16 cellular contexts compared by ENCODE assay signal in the genomic region with DNA sequence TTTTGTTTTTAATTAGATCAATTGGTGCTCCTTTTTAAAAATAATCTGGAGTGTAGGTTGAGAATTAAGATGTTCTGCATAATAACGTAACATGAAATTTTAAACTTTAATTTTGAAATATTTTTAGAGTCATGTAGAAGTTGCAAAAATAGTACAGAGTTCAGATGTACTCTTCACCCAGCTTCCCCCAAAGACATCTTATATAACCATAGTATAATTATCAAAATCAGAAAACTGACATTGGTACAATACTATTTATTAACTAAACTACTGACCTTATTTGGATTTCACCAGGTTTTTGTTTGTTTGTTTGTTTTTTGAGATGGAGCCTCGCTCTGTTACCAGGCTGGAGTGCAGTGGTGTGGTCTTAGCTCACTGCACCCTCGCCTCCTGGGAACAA.
DNase-seq lines count a peak whose midpoint lies in the region; ATAC-seq and TF ChIP-seq lines count a peak whose summit lies in the region.
"Had no signal": no experiment of that assay in that cellular context is flagged by ENCODE, and none has a peak within 500 bp of the region (broad histone marks: within the 10 kb centered on the region; RNA-seq: fewer than 3 reads in every experiment).

No MANE protein-coding gene starts in this region.

- H3K36me3 ChIP-seq in DOHH2 (ENCODE audit: control insufficient read depth, low read length) (peaks cover 18% of the 10 kb centered on the region), Karpas-422 (ENCODE audit: insufficient read depth, low read length) (no peaks in the 10 kb centered on the region)
- H3K36me3 ChIP-seq: BLaER1 treated with 17β-estradiol and CSF1 and Interleukin-3, amounts not matched to agents 10 nM and 100 nM had no signal

- no peak for DNase-seq in Karpas-422
- DNase-seq in activated CD4-positive, alpha-beta T cell treated with anti-CD3 and anti-CD28 coated beads, Interleukin-2, amount 10 ng/mL, durations not matched to agents 7 days and 5 days, result no peak
- DNase-seq in NCI-H2029 treated with DMSO at 0.1 percent for 48 hours (lab: John Stamatoyannopoulos, UW), result no peak
- DNase-seq: 8988T; AML-193; Caco-2; Calu3; CD4-positive, alpha-beta T cell; CD8-positive, alpha-beta T cell; DND-41; GF-D8 had no signal

- peaks cover 87% of the 10 kb centered on the region for H3K79me2 ChIP-seq in DOHH2 (ENCODE audit: control insufficient read depth, low read length)
- H3K79me2 ChIP-seq in Karpas-422 (ENCODE audit: low read length), result no peaks in the 10 kb centered on the region

- peak overlapping the region; percentile 99 for H3K27ac ChIP-seq in DOHH2 (ENCODE audit: low read depth, low read length)
- H3K27ac ChIP-seq in Karpas-422 (ENCODE audit: low read length), result no peak overlapping the region
- H3K27ac ChIP-seq: BLaER1 treated with 17β-estradiol and CSF1 and Interleukin-3, amounts not matched to agents 10 nM and 100 nM; C4-2B had no signal

- H3K9ac ChIP-seq in Karpas-422 (ENCODE audit: low read length), result no peak overlapping the region
- H3K9ac ChIP-seq: BLaER1 treated with 17β-estradiol and CSF1 and Interleukin-3, amounts not matched to agents 10 nM and 100 nM had no signal

- H3K27me3 Mint-ChIP-seq in activated CD4-positive, alpha-beta T cell treated with anti-CD3 and anti-CD28 coated beads, Interleukin-2, amount 10 ng/mL, durations not matched to agents 7 days and 5 days, result peaks cover 28% of the 10 kb centered on the region

- POLR2A ChIA-PET in activated CD4-positive, alpha-beta T cell treated with anti-CD3 and anti-CD28 coated beads, Interleukin-2, amount 10 ng/mL, durations not matched to agents 7 days and 5 days (lab: Charles Lee), result no interaction called here

- H3K9me3 ChIP-seq in DOHH2 (ENCODE audit: control insufficient read depth, insufficient read depth, low read length), result no peaks in the 10 kb centered on the region
- no peaks in the 10 kb centered on the region for H3K9me3 ChIP-seq in Karpas-422 (ENCODE audit: low read length)

- H3K36me3 Mint-ChIP-seq in activated CD4-positive, alpha-beta T cell treated with anti-CD3 and anti-CD28 coated beads, Interleukin-2, amount 10 ng/mL, durations not matched to agents 7 days and 5 days (ENCODE audit: low read depth), result no peaks in the 10 kb centered on the region
- H3K36me3 Mint-ChIP-seq: CD8-positive, alpha-beta T cell had no signal

- no peaks in the 10 kb centered on the region for H3K4me1 Mint-ChIP-seq in activated CD4-positive, alpha-beta T cell treated with anti-CD3 and anti-CD28 coated beads, Interleukin-2, amount 10 ng/mL, durations not matched to agents 7 days and 5 days

- H3K9me2 ChIP-seq in DOHH2 (replicated peaks; ENCODE audit: control insufficient read depth, low read length) (no peaks in the 10 kb centered on the region), Karpas-422 (replicated peaks; ENCODE audit: insufficient read depth, low read length) (no peaks in the 10 kb centered on the region)

- CTCF ChIA-PET in activated CD4-positive, alpha-beta T cell treated with anti-CD3 and anti-CD28 coated beads, Interleukin-2, amount 10 ng/mL, durations not matched to agents 7 days and 5 days (lab: Charles Lee), result no interaction called here

- H3K27me3 ChIP-seq in DOHH2 (ENCODE audit: control insufficient read depth, low read length) (no peaks in the 10 kb centered on the region), Karpas-422 (ENCODE audit: low read length) (no peaks in the 10 kb centered on the region)
- H3K27me3 ChIP-seq: BLaER1 treated with 17β-estradiol and CSF1 and Interleukin-3, amounts not matched to agents 10 nM and 100 nM had no signal

- H3K4me3 Mint-ChIP-seq in activated CD4-positive, alpha-beta T cell treated with anti-CD3 and anti-CD28 coated beads, Interleukin-2, amount 10 ng/mL, durations not matched to agents 7 days and 5 days, result no peak overlapping the region
- H3K4me3 Mint-ChIP-seq: B cell; CD4-positive, alpha-beta T cell; CD8-positive, alpha-beta T cell had no signal

- ATAC-seq in HG02798 (IDR thresholded peaks at IDR 0.05; ENCODE audit: poor library complexity, unreplicated experiment), result no peak
- ATAC-seq: CD8-positive, alpha-beta T cell had no signal

- H3K27ac Mint-ChIP-seq in activated CD4-positive, alpha-beta T cell treated with anti-CD3 and anti-CD28 coated beads, Interleukin-2, amount 10 ng/mL, durations not matched to agents 7 days and 5 days, result no peak overlapping the region
- H3K27ac Mint-ChIP-seq: B cell; CD4-positive, alpha-beta T cell; CD8-positive, alpha-beta T cell had no signal

- H4K20me1 ChIP-seq in DOHH2 (ENCODE audit: control insufficient read depth, insufficient read depth, low read depth, low read length) (no peaks in the 10 kb centered on the region), Karpas-422 (ENCODE audit: insufficient read depth, low read depth, low read length) (no peaks in the 10 kb centered on the region)
- H4K20me1 ChIP-seq: BLaER1 treated with 17β-estradiol and CSF1 and Interleukin-3, amounts not matched to agents 10 nM and 100 nM had no signal

- peaks cover 30% of the 10 kb centered on the region for H3F3A ChIP-seq in DOHH2 (ENCODE audit: control insufficient read depth, insufficient read depth)

- H3K4me1 ChIP-seq in DOHH2 (ENCODE audit: control insufficient read depth, low read length) (peaks cover 80% of the 10 kb centered on the region), Karpas-422 (ENCODE audit: low read length) (peaks cover 20% of the 10 kb centered on the region)
- H3K4me1 ChIP-seq: BLaER1 treated with 17β-estradiol and CSF1 and Interleukin-3, amounts not matched to agents 10 nM and 100 nM had no signal

- H2AFZ ChIP-seq in Karpas-422 (ENCODE audit: low read length), result no peak overlapping the region

- no peaks in the 10 kb centered on the region for H3K9me3 Mint-ChIP-seq in activated CD4-positive, alpha-beta T cell treated with anti-CD3 and anti-CD28 coated beads, Interleukin-2, amount 10 ng/mL, durations not matched to agents 7 days and 5 days

- H3K4me3 ChIP-seq in DOHH2 (ENCODE audit: low read length), result peak overlapping the region; percentile 76
- H3K4me3 ChIP-seq in Karpas-422 (ENCODE audit: low read length), result no peak overlapping the region
- H3K4me3 ChIP-seq: BLaER1 treated with 17β-estradiol and CSF1 and Interleukin-3, amounts not matched to agents 10 nM and 100 nM had no signal

- H3K4me2 ChIP-seq in DOHH2 (ENCODE audit: low read length) (peak overlapping the region; percentile 98), Karpas-422 (ENCODE audit: low read depth, low read length, poor library complexity, severe bottlenecking) (peak overlapping the region; percentile 19)
- H3K4me2 ChIP-seq: BLaER1 treated with 17β-estradiol and CSF1 and Interleukin-3, amounts not matched to agents 10 nM and 100 nM had no signal

- no peak for TF ChIP-seq CTCF in DOHH2 (IDR thresholded peaks at IDR 0.05; ENCODE audit: low read depth, low read length, poor library complexity, severe bottlenecking)
